30 cellular contexts compared by ENCODE assay signal in genomic region chr4:102116121-102116520, GRCh38.
"Had no signal": no experiment of that assay in that cellular context is flagged by ENCODE, and none has a peak within 500 bp of the region (broad histone marks: within the 10 kb centered on the region; RNA-seq: fewer than 3 reads in every experiment).

No MANE protein-coding gene starts in this region.

- H3K36me3 Mint-ChIP-seq: activated CD4-positive, alpha-beta memory T cell treated with anti-CD3 and anti-CD28 coated beads for 36 hours; activated CD8-positive, alpha-beta memory T cell treated with anti-CD3 and anti-CD28 coated beads, Interleukin-2, amount 10 ng/mL, durations not matched to agents 7 days and 5 days; activated naive CD4-positive, alpha-beta T cell treated with anti-CD3 and anti-CD28 coated beads, Interleukin-2, amount 10 ng/mL, durations not matched to agents 7 days and 5 days; activated naive CD8-positive, alpha-beta T cell; activated naive CD8-positive, alpha-beta T cell treated with anti-CD3 and anti-CD28 coated beads, Interleukin-2, amount 10 ng/mL, durations not matched to agents 7 days and 5 days; brain had no signal

- H3K4me3 Mint-ChIP-seq: activated B cell treated with CpG ODN at 0.5 μM for 24 hours; activated CD4-positive, alpha-beta memory T cell treated with anti-CD3 and anti-CD28 coated beads for 36 hours; activated CD4-positive, alpha-beta T cell treated with anti-CD3 and anti-CD28 coated beads, Interleukin-2, amount 10 ng/mL, durations not matched to agents 24 days and 14 days; activated CD8-positive, alpha-beta memory T cell treated with anti-CD3 and anti-CD28 coated beads, Interleukin-2, amount 10 ng/mL, durations not matched to agents 7 days and 5 days; activated CD8-positive, alpha-beta T cell treated with anti-CD3 and anti-CD28 coated beads for 36 hours; activated naive CD4-positive, alpha-beta T cell treated with anti-CD3 and anti-CD28 coated beads, Interleukin-2, amount 10 ng/mL, durations not matched to agents 7 days and 5 days; activated naive CD4-positive, alpha-beta T cell treated with anti-CD3 and anti-CD28 coated beads, Interleukin-2, amount 50 U/mL, for 24 hours; activated naive CD8-positive, alpha-beta T cell; activated naive CD8-positive, alpha-beta T cell treated with anti-CD3 and anti-CD28 coated beads, Interleukin-2, amount 10 ng/mL, durations not matched to agents 7 days and 5 days; activated naive CD8-positive, alpha-beta T cell treated with anti-CD3 and anti-CD28 coated beads, Interleukin-2, amount 50 U/mL, for 24 hours; activated T-cell treated with anti-CD3 and anti-CD28 coated beads, Interleukin-2, amount 50 U/mL, for 24 hours; brain; central memory CD8-positive, alpha-beta T cell; T-helper 1 cell treated with Interleukin-12 subunit alpha and Interleukin-12 subunit beta and Interleukin-4 antibody, amounts not matched to agents 30 μg/mL and 1 μg/mL, for 36 hours; T-helper 2 cell treated with Interferon-gamma antibody and Interleukin-4, amounts not matched to agents 5 μg/mL and 100 μg/mL, for 36 hours had no signal

- H3K27ac Mint-ChIP-seq: activated B cell treated with CpG ODN at 0.5 μM for 24 hours; activated CD4-positive, alpha-beta memory T cell treated with anti-CD3 and anti-CD28 coated beads for 36 hours; activated CD4-positive, alpha-beta T cell treated with anti-CD3 and anti-CD28 coated beads, Interleukin-2, amount 10 ng/mL, durations not matched to agents 24 days and 14 days; activated CD8-positive, alpha-beta memory T cell treated with anti-CD3 and anti-CD28 coated beads, Interleukin-2, amount 10 ng/mL, durations not matched to agents 7 days and 5 days; activated CD8-positive, alpha-beta T cell treated with anti-CD3 and anti-CD28 coated beads for 36 hours; activated naive CD4-positive, alpha-beta T cell treated with anti-CD3 and anti-CD28 coated beads, Interleukin-2, amount 10 ng/mL, durations not matched to agents 7 days and 5 days; activated naive CD4-positive, alpha-beta T cell treated with anti-CD3 and anti-CD28 coated beads, Interleukin-2, amount 50 U/mL, for 24 hours; activated naive CD8-positive, alpha-beta T cell; activated naive CD8-positive, alpha-beta T cell treated with anti-CD3 and anti-CD28 coated beads, Interleukin-2, amount 10 ng/mL, durations not matched to agents 7 days and 5 days; activated naive CD8-positive, alpha-beta T cell treated with anti-CD3 and anti-CD28 coated beads, Interleukin-2, amount 50 U/mL, for 24 hours; activated T-cell treated with anti-CD3 and anti-CD28 coated beads, Interleukin-2, amount 50 U/mL, for 24 hours; activated T-helper 2 cell treated with anti-CD3 and anti-CD28 coated beads, Interferon-gamma antibody, Interleukin-2, Interleukin-4, amounts not matched to agents 10 μg/mL and 5 μg/mL and 100 μg/mL, durations not matched to agents 14 hours and 24 hours and 36 hours; brain; T-helper 1 cell treated with Interleukin-12 subunit alpha and Interleukin-12 subunit beta and Interleukin-4 antibody, amounts not matched to agents 30 μg/mL and 1 μg/mL, for 36 hours; T-helper 2 cell treated with Interferon-gamma antibody and Interleukin-4, amounts not matched to agents 5 μg/mL and 100 μg/mL, for 36 hours had no signal

- H3K27me3 Mint-ChIP-seq: activated CD8-positive, alpha-beta memory T cell treated with anti-CD3 and anti-CD28 coated beads, Interleukin-2, amount 10 ng/mL, durations not matched to agents 7 days and 5 days; activated naive CD4-positive, alpha-beta T cell treated with anti-CD3 and anti-CD28 coated beads, Interleukin-2, amount 10 ng/mL, durations not matched to agents 7 days and 5 days; activated naive CD4-positive, alpha-beta T cell treated with anti-CD3 and anti-CD28 coated beads, Interleukin-2, amount 50 U/mL, for 24 hours; activated naive CD8-positive, alpha-beta T cell; activated naive CD8-positive, alpha-beta T cell treated with anti-CD3 and anti-CD28 coated beads, Interleukin-2, amount 50 U/mL, for 24 hours; activated T-cell treated with anti-CD3 and anti-CD28 coated beads, Interleukin-2, amount 50 U/mL, for 24 hours; brain; central memory CD8-positive, alpha-beta T cell had no signal

- H3K4me1 Mint-ChIP-seq: activated B cell treated with CpG ODN at 0.5 μM for 24 hours; activated CD4-positive, alpha-beta T cell treated with anti-CD3 and anti-CD28 coated beads, Interleukin-2, amount 10 ng/mL, durations not matched to agents 24 days and 14 days; activated CD8-positive, alpha-beta memory T cell treated with anti-CD3 and anti-CD28 coated beads, Interleukin-2, amount 10 ng/mL, durations not matched to agents 7 days and 5 days; activated naive CD4-positive, alpha-beta T cell treated with anti-CD3 and anti-CD28 coated beads, Interleukin-2, amount 10 ng/mL, durations not matched to agents 7 days and 5 days; activated naive CD4-positive, alpha-beta T cell treated with anti-CD3 and anti-CD28 coated beads, Interleukin-2, amount 50 U/mL, for 24 hours; activated naive CD8-positive, alpha-beta T cell treated with anti-CD3 and anti-CD28 coated beads, Interleukin-2, amount 10 ng/mL, durations not matched to agents 7 days and 5 days; activated naive CD8-positive, alpha-beta T cell treated with anti-CD3 and anti-CD28 coated beads, Interleukin-2, amount 50 U/mL, for 24 hours; brain; central memory CD8-positive, alpha-beta T cell had no signal

- DNase-seq: activated B cell treated with CpG ODN at 0.5 μM for 24 hours; activated CD4-positive, alpha-beta memory T cell treated with anti-CD3 and anti-CD28 coated beads for 36 hours; activated CD4-positive, alpha-beta T cell treated with anti-CD3 and anti-CD28 coated beads for 4 hours; activated CD4-positive, alpha-beta T cell treated with anti-CD3 and anti-CD28 coated beads, Interleukin-2, amount 10 ng/mL, durations not matched to agents 24 days and 14 days; activated CD4-positive, alpha-beta T cell treated with anti-CD3 and anti-CD28 coated beads, Interleukin-2, amount 50 U/mL, for 1 hour; activated CD4-positive, alpha-beta T cell treated with anti-CD3 and anti-CD28 coated beads, Interleukin-2, amount 50 U/mL, for 4 hours; activated CD4-positive, CD25-positive, alpha-beta regulatory T cell treated with anti-CD3 and anti-CD28 coated beads, Interleukin-2, amount 50 U/mL, for 72 hours; activated CD8-positive, alpha-beta memory T cell treated with anti-CD3 and anti-CD28 coated beads, Interleukin-2, amount 10 ng/mL, durations not matched to agents 7 days and 5 days; activated CD8-positive, alpha-beta memory T cell treated with anti-CD3 and anti-CD28 coated beads, Interleukin-2, amount 50 U/mL, for 48 hours; activated CD8-positive, alpha-beta T cell treated with anti-CD3 and anti-CD28 coated beads for 36 hours; activated effector memory CD4-positive, alpha-beta T cell treated with Interleukin-2 at 50 U/mL for 16 hours; activated gamma-delta T cell; activated naive CD4-positive, alpha-beta T cell treated with anti-CD3 and anti-CD28 coated beads, Interleukin-2, amount 10 ng/mL, durations not matched to agents 7 days and 5 days; activated naive CD4-positive, alpha-beta T cell treated with Interleukin-2 at 50 U/mL for 16 hours; activated naive CD8-positive, alpha-beta T cell treated with anti-CD3 and anti-CD28 coated beads, Interleukin-2, amount 10 ng/mL, durations not matched to agents 7 days and 5 days; activated naive CD8-positive, alpha-beta T cell treated with anti-CD3 and anti-CD28 coated beads, Interleukin-2, amount 50 U/mL, for 24 hours; activated T-cell treated with anti-CD3 and anti-CD28 coated beads, Interleukin-2, amount 50 U/mL, for 24 hours; activated T-cell treated with anti-CD3 and anti-CD28 coated beads, Interleukin-2, amount 50 U/mL, for 48 hours; amygdala; anterior cingulate cortex; T-helper 1 cell; T-helper 2 cell; T-helper 9 cell had no signal

- ATAC-seq: activated CD8-positive, alpha-beta memory T cell treated with anti-CD3 and anti-CD28 coated beads, Interleukin-2, amount 10 ng/mL, durations not matched to agents 7 days and 5 days; activated CD8-positive, alpha-beta T cell treated with anti-CD3 and anti-CD28 coated beads for 36 hours; activated naive CD8-positive, alpha-beta T cell treated with anti-CD3 and anti-CD28 coated beads, Interleukin-2, amount 50 U/mL, for 24 hours had no signal
